7 cellular contexts compared by ENCODE assay signal in the genomic region with DNA sequence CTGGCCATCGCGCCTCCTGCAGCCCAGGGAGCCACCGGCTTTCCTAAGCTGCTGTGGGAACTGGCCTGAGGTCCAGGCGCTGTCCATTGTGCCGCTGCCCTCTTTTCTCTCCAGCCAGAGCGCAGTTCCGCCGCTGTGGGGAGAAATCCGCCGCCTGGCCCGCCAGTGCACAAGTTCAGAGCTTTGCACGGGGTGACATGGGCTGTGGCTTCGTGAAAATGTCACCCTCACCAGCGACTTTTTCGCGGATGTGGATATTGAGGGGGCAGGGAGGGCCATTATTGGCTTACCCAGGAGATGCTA.
DNase-seq lines count a peak whose midpoint lies in the region; ATAC-seq and TF ChIP-seq lines count a peak whose summit lies in the region.
"Not testable (repeated sequence)": the region's sequence is repeated elsewhere in the genome, so short reads cannot be mapped to it uniquely, and the experiment has no call there.

No MANE protein-coding gene starts in this region.

- H3K27me3 ChIP-seq in esophagus (ENCODE audit: control insufficient read depth in 1 of 2, insufficient read depth in 2 of 2, low read length in 2 of 2); left lung: not testable (repeated sequence)

- POLR2A ChIA-PET in activated B cell treated with CpG ODN at 0.5 μM for 24 hours (lab: Charles Lee) = interaction anchor here (2.5 kb wide), 1 partner anchor 25 kb away, joined by 19 read pairs; no protein-coding TSS in a partner anchor

- H3K4me1 Mint-ChIP-seq in IgD-negative memory B cell; activated B cell treated with CpG ODN at 0.5 μM for 24 hours; activated naive CD8-positive, alpha-beta T cell treated with anti-CD3 and anti-CD28 coated beads for 36 hours; stimulated activated naive CD8-positive, alpha-beta T cell treated with anti-CD3 and anti-CD28 coated beads, Interleukin-15, Interleukin-2, amounts not matched to agents 100 ng/mL and 50 ng/mL, for 24 hours (ENCODE audit: low read depth): not testable (repeated sequence)

- intact Hi-C loops in activated B cell treated with CpG ODN at 0.5 μM for 24 hours (cut with micrococcal nuclease) = loop anchor here (2.0 to 10.0 kb wide), 2 partner anchors 64 to 406 kb away; no protein-coding TSS in a partner anchor
- intact Hi-C loops in left lung (cut with DNase I) = not testable (repeated sequence)

- not testable (repeated sequence) for H3K4me1 ChIP-seq in esophagus (ENCODE audit: control insufficient read depth in 2 of 2, insufficient read depth in 2 of 2, low read length in 1 of 2); left lung

- H3K9me3 ChIP-seq in esophagus (ENCODE audit: control insufficient read depth in 2 of 2, insufficient read depth in 1 of 2, low read depth in 1 of 2, low read length in 1 of 2) = not testable (repeated sequence)
- peaks cover 0 to 55% of the 10 kb centered on the region in 2 donors for H3K9me3 ChIP-seq in left lung

- not testable (repeated sequence) for H3K36me3 ChIP-seq in esophagus (ENCODE audit: control insufficient read depth in 2 of 2, insufficient read depth in 2 of 2, low read length in 1 of 2); left lung

- CTCF ChIA-PET in activated B cell treated with CpG ODN at 0.5 μM for 24 hours (lab: Charles Lee) = not testable (repeated sequence)

- H3K4me3 ChIP-seq in esophagus (ENCODE audit: low read depth in 1 of 2, low read length in 2 of 2) (peak overlapping the region; percentile 71 to 83), left lung (peak overlapping the region; percentile 50 to 56)

- peak overlapping the region in 1 of 3 donors; percentile 33 for H3K27ac Mint-ChIP-seq in IgD-negative memory B cell
- H3K27ac Mint-ChIP-seq in activated B cell treated with CpG ODN at 0.5 μM for 24 hours; activated naive CD8-positive, alpha-beta T cell treated with anti-CD3 and anti-CD28 coated beads for 36 hours; stimulated activated naive CD8-positive, alpha-beta T cell treated with anti-CD3 and anti-CD28 coated beads, Interleukin-15, Interleukin-2, amounts not matched to agents 100 ng/mL and 50 ng/mL, for 24 hours: not testable (repeated sequence)

- peak overlapping the region; percentile 21 to 77 for H3K27ac ChIP-seq in esophagus (ENCODE audit: low read depth in 2 of 2, low read length in 1 of 2)
- H3K27ac ChIP-seq in left lung = peak overlapping the region in 1 of 2 donors; percentile 73

- not testable (repeated sequence) for ATAC-seq in activated B cell treated with CpG ODN at 0.5 μM for 24 hours (ENCODE audit: low read depth)
- ATAC-seq in left lung (peak; percentile 50), omental fat pad (ENCODE audit: low FRiP score) (peak; percentile 37)

- 7 to 9% methylated on average over 16 of the region's 16 CpGs for WGBS in esophagus, 2 donors

- H3K36me3 Mint-ChIP-seq in IgD-negative memory B cell; activated B cell treated with CpG ODN at 0.5 μM for 24 hours (ENCODE audit: low read depth): not testable (repeated sequence)
- H3K36me3 Mint-ChIP-seq in activated naive CD8-positive, alpha-beta T cell treated with anti-CD3 and anti-CD28 coated beads for 36 hours = peaks cover 25% of the 10 kb centered on the region
- peaks cover 15% of the 10 kb centered on the region for H3K36me3 Mint-ChIP-seq in stimulated activated naive CD8-positive, alpha-beta T cell treated with anti-CD3 and anti-CD28 coated beads, Interleukin-15, Interleukin-2, amounts not matched to agents 100 ng/mL and 50 ng/mL, for 24 hours (ENCODE audit: low read depth)

- not testable (repeated sequence) for DNase-seq in activated B cell treated with CpG ODN at 0.5 μM for 24 hours; activated naive CD8-positive, alpha-beta T cell treated with anti-CD3 and anti-CD28 coated beads for 36 hours; left lung; omental fat pad (ENCODE audit: low spot score)

- H3K4me3 Mint-ChIP-seq in IgD-negative memory B cell (peak overlapping the region; percentile 75 to 96 (median 94)), activated B cell treated with CpG ODN at 0.5 μM for 24 hours (peak overlapping the region; percentile 96)
- peak overlapping the region; percentile 97 for H3K4me3 Mint-ChIP-seq in activated naive CD8-positive, alpha-beta T cell treated with anti-CD3 and anti-CD28 coated beads for 36 hours
- H3K4me3 Mint-ChIP-seq in stimulated activated naive CD8-positive, alpha-beta T cell treated with anti-CD3 and anti-CD28 coated beads, Interleukin-15, Interleukin-2, amounts not matched to agents 100 ng/mL and 50 ng/mL, for 24 hours = peak overlapping the region; percentile 96

- H3K9me3 Mint-ChIP-seq in IgD-negative memory B cell = peaks cover 2 to 21% (median 16%) of the 10 kb centered on the region in 3 donors
- peaks cover 16% of the 10 kb centered on the region for H3K9me3 Mint-ChIP-seq in activated B cell treated with CpG ODN at 0.5 μM for 24 hours
- H3K9me3 Mint-ChIP-seq in activated naive CD8-positive, alpha-beta T cell treated with anti-CD3 and anti-CD28 coated beads for 36 hours = peaks cover 15% of the 10 kb centered on the region
- peaks cover 20% of the 10 kb centered on the region for H3K9me3 Mint-ChIP-seq in stimulated activated naive CD8-positive, alpha-beta T cell treated with anti-CD3 and anti-CD28 coated beads, Interleukin-15, Interleukin-2, amounts not matched to agents 100 ng/mL and 50 ng/mL, for 24 hours

- H3K27me3 Mint-ChIP-seq in IgD-negative memory B cell; activated B cell treated with CpG ODN at 0.5 μM for 24 hours; activated naive CD8-positive, alpha-beta T cell treated with anti-CD3 and anti-CD28 coated beads for 36 hours; stimulated activated naive CD8-positive, alpha-beta T cell treated with anti-CD3 and anti-CD28 coated beads, Interleukin-15, Interleukin-2, amounts not matched to agents 100 ng/mL and 50 ng/mL, for 24 hours: not testable (repeated sequence)

- not testable (repeated sequence) for TF ChIP-seq CTCF in activated B cell treated with CpG ODN at 0.5 μM for 24 hours (IDR thresholded peaks at IDR 0.05); left lung (IDR thresholded peaks at IDR 0.05); omental fat pad (IDR thresholded peaks at IDR 0.05)
